In the genomic region with DNA sequence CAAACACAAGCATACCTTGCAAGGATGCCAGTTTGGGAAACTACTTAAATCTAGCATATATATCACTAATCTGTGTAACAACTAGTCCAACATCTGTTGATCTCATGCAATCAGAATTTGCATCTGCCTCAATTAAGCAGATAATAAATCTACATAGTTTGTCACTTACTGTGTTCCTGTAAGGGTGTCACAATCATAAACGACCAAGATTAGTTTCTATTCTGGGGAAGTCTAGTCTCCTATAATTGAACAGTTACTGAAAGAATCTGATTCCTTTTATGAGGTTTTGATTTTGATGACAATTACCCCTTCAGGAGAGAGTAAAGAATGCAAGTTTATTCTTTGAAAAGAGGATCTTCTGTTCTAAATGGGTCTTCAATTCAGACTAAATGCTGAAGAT, we compare ENCODE assay signal across 25 cellular contexts.
DNase-seq lines count a peak whose midpoint lies in the region; ATAC-seq, FAIRE-seq and TF ChIP-seq lines count a peak whose summit lies in the region.
"Had no signal": no experiment of that assay in that cellular context is flagged by ENCODE, and none has a peak within 500 bp of the region (broad histone marks: within the 10 kb centered on the region; RNA-seq: fewer than 3 reads in every experiment).

No MANE protein-coding gene starts in this region.

- peak; percentile 45 for FAIRE-seq in astrocyte (lab: Jason Lieb, UNC)
- FAIRE-seq: A204.1, GM12892 had no signal

- no peaks in the 10 kb centered on the region for H3K27me3 ChIP-seq in astrocyte (ENCODE audit: insufficient read depth, low read length)
- H3K27me3 ChIP-seq: MG63, Peyer's patch had no signal

- H3K79me2 ChIP-seq in astrocyte (ENCODE audit: insufficient read depth, low read length): no peaks in the 10 kb centered on the region

- H2AFZ ChIP-seq in astrocyte (ENCODE audit: low read depth, low read length): no peak overlapping the region
- H2AFZ ChIP-seq: GM23338 had no signal

- no peaks in the 10 kb centered on the region for H3K9me3 ChIP-seq in astrocyte (ENCODE audit: insufficient read depth, low read depth, low read length)
- H3K9me3 ChIP-seq: Caco-2, MG63, Peyer's patch had no signal

- ATAC-seq in activated T-cell treated with anti-CD3 and anti-CD28 coated beads, Interleukin-2, amount 50 U/mL, for 4 hours: peak; percentile 21 to 39
- ATAC-seq in GM18858 (IDR thresholded peaks at IDR 0.05; ENCODE audit: unreplicated experiment): no peak
- ATAC-seq: CD8-positive, alpha-beta T cell; GM23338 had no signal

- H3K4me3 ChIP-seq in astrocyte (ENCODE audit: insufficient read depth, low read depth, low read length): no peak overlapping the region
- H3K4me3 ChIP-seq: GM23338, MG63, Peyer's patch had no signal

- DNase-seq in activated T-cell treated with anti-CD3 and anti-CD28 coated beads, Interleukin-2, amount 50 U/mL, for 4 hours: no peak
- DNase-seq in activated T-cell treated with anti-CD3 and anti-CD28 coated beads for 4 hours (no peak), GM03348 (ENCODE audit: low spot score) (peak; percentile 7), astrocyte (ENCODE audit: low read depth) (peak; percentile 16), T-helper 1 cell (no peak), GM19240 (ENCODE audit: insufficient read length, low spot score) (no peak)
- DNase-seq: C1 segment of cervical spinal cord; Caco-2; CD8-positive, alpha-beta T cell; GF-D8; H9; KG1; MG63; NCI-H1105 treated with DMSO at 0.1 percent for 48 hours; NCI-H146; NCI-H2029; NCI-H446; NCI-H526; OCI-M1; Peyer's patch; SHP77 treated with DMSO at 0.1 percent for 48 hours had no signal

- no peak overlapping the region for H3K4me2 ChIP-seq in astrocyte (ENCODE audit: low read length)
- H3K4me2 ChIP-seq: GM23338 had no signal

- no peak overlapping the region for H3K4me3 Mint-ChIP-seq in activated T-cell treated with anti-CD3 and anti-CD28 coated beads, Interleukin-2, amount 50 U/mL, for 4 hours
- no peak overlapping the region for H3K4me3 Mint-ChIP-seq in astrocyte (ENCODE audit: unreplicated experiment)
- H3K4me3 Mint-ChIP-seq: CD8-positive, alpha-beta T cell; GM23338; H9 had no signal

- H3K27ac Mint-ChIP-seq in astrocyte (ENCODE audit: unreplicated experiment): no peak overlapping the region
- H3K27ac Mint-ChIP-seq: CD8-positive, alpha-beta T cell; GM23338; H9 had no signal

- H3K27me3 Mint-ChIP-seq in activated T-cell treated with anti-CD3 and anti-CD28 coated beads, Interleukin-2, amount 50 U/mL, for 4 hours (ENCODE audit: low read depth): no peaks in the 10 kb centered on the region
- no peaks in the 10 kb centered on the region for H3K27me3 Mint-ChIP-seq in astrocyte (ENCODE audit: low read depth, unreplicated experiment)

- no peaks in the 10 kb centered on the region for H3K9me3 Mint-ChIP-seq in activated T-cell treated with anti-CD3 and anti-CD28 coated beads, Interleukin-2, amount 50 U/mL, for 4 hours
- H3K9me3 Mint-ChIP-seq in astrocyte (ENCODE audit: unreplicated experiment): no peaks in the 10 kb centered on the region
- H3K9me3 Mint-ChIP-seq: CD8-positive, alpha-beta T cell; GM23338; H9 had no signal

- H3K4me1 ChIP-seq in astrocyte (ENCODE audit: insufficient read depth, low read length): no peaks in the 10 kb centered on the region
- H3K4me1 ChIP-seq: Caco-2, Peyer's patch had no signal

- no peaks in the 10 kb centered on the region for H3K36me3 ChIP-seq in astrocyte (ENCODE audit: insufficient read depth, low read length)
- H3K36me3 ChIP-seq: MG63, Peyer's patch had no signal

- H4K20me1 ChIP-seq in astrocyte (ENCODE audit: insufficient read depth, low read length): no peaks in the 10 kb centered on the region

- H3K27ac ChIP-seq in astrocyte (ENCODE audit: low read depth, low read length): no peak overlapping the region
- H3K27ac ChIP-seq: Peyer's patch had no signal

- H3K4me1 Mint-ChIP-seq in activated T-cell treated with anti-CD3 and anti-CD28 coated beads, Interleukin-2, amount 50 U/mL, for 4 hours (ENCODE audit: low read depth): peaks cover 23% of the 10 kb centered on the region
- H3K4me1 Mint-ChIP-seq in astrocyte (ENCODE audit: low read depth, unreplicated experiment): no peaks in the 10 kb centered on the region
- H3K4me1 Mint-ChIP-seq: GM23338, H9 had no signal

- H3K36me3 Mint-ChIP-seq in activated T-cell treated with anti-CD3 and anti-CD28 coated beads, Interleukin-2, amount 50 U/mL, for 4 hours (ENCODE audit: insufficient read depth): no peaks in the 10 kb centered on the region
- H3K36me3 Mint-ChIP-seq in astrocyte (ENCODE audit: low read depth, unreplicated experiment): no peaks in the 10 kb centered on the region
- H3K36me3 Mint-ChIP-seq: CD8-positive, alpha-beta T cell had no signal

- TF ChIP-seq CTCF in astrocyte (IDR thresholded peaks at IDR 0.05; ENCODE audit: insufficient read depth, low read depth, low read length): no peak

- no peak overlapping the region for H3K9ac ChIP-seq in astrocyte (ENCODE audit: low read length)

Comparison
In these comparisons a context has a peak if more than half of its experiments do, and no peak if none do; other contexts are left out.
1. DNase-seq: peak in GM03348 (single experiment) and astrocyte (single experiment); none in activated T-cell treated with anti-CD3 and anti-CD28 coated beads, Interleukin-2, amount 50 U/mL, for 4 hours (single experiment), activated T-cell treated with anti-CD3 and anti-CD28 coated beads for 4 hours (single experiment), T-helper 1 cell (0 of 5) and GM19240 (single experiment).